ENCODE assay signal across 16 cellular contexts in the genomic region with DNA sequence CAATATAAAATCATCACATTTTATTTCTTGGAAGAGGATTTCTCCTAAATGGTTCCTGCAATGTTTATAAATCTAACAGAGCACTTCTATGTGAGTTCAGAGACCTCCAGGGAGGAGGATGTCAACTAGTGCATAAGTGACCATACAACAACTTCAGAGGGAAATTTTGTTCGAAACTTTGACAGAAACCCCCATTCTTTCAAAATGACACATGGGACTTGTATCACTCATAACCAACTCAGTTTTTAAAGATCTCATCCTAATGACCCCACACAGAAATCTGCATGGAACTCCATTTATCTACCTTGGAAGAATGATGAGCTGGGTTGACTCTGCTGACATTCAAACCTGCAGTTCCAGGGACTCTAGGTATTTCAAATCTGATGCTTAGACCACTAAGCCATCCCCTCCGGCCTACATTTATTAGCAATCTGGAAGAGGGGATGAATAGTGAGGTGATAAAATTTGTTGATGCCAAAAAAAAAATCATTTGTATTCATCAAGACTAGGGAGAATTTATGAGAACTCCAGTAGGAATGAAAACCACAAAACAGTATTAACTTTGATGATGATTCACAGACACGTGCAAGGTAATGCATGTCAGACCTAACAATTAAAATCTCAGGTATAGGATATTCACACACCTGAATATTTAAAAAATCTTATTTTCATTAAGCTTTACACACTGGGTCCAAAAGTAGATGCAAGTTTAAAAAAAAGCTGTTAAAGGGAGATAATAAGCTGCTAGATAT.
DNase-seq lines count a peak whose midpoint lies in the region; ATAC-seq, FAIRE-seq and TF ChIP-seq lines count a peak whose summit lies in the region.
"Had no signal": no experiment of that assay in that cellular context is flagged by ENCODE, and none has a peak within 500 bp of the region (broad histone marks: within the 10 kb centered on the region; RNA-seq: fewer than 3 reads in every experiment).

No MANE protein-coding gene starts in this region.

- H3K9ac ChIP-seq in OCI-LY3 (ENCODE audit: low read length) = peak overlapping the region; percentile 30; the same call in 1 of the 2 replicates
- no peak overlapping the region for H3K9ac ChIP-seq in SK-N-SH

- H3K79me2 ChIP-seq in OCI-LY3 (ENCODE audit: low read length) = no peaks in the 10 kb centered on the region
- H3K79me2 ChIP-seq in SK-N-SH (ENCODE audit: insufficient read depth) = no peaks in the 10 kb centered on the region

- H3F3A ChIP-seq in SK-N-SH (replicated peaks; ENCODE audit: insufficient read depth) = peaks cover 8% of the 10 kb centered on the region

- H3K4me2 ChIP-seq in OCI-LY3 (ENCODE audit: low read length) (peak overlapping the region; percentile 64), SK-N-SH (no peak overlapping the region)

- H2AFZ ChIP-seq in OCI-LY3 (ENCODE audit: low read depth, low read length) = no peak overlapping the region
- H2AFZ ChIP-seq in SK-N-SH (ENCODE audit: low read depth) = no peak overlapping the region

- DNase-seq in GM18507 (ENCODE audit: extremely low spot score, insufficient read length, low read depth) = no peak
- DNase-seq in DMS153 (lab: John Stamatoyannopoulos, UW) = no peak
- no peak for DNase-seq in stimulated activated CD4-positive, alpha-beta T cell treated with anti-CD3 and anti-CD28 coated beads, Interleukin-4, amount 100 ng/mL, for 1 hour
- no peak for DNase-seq in SK-N-SH
- DNase-seq: AML-193, DMS53, mucosa of descending colon, NCI-H187 treated with DMSO at 0.1 percent for 48 hours, posterior cingulate gyrus, SHP77 had no signal

- peak overlapping the region; percentile 81 for H3K27ac ChIP-seq in OCI-LY3 (ENCODE audit: low read length)
- H3K27ac ChIP-seq in SK-N-SH (ENCODE audit: low read depth in 2 of 2, low read length in 1 of 2) = no peak overlapping the region
- H3K27ac ChIP-seq: coronary artery had no signal

- no peaks in the 10 kb centered on the region; the same call in 1 of the 2 replicates for H3K9me2 ChIP-seq in SK-N-SH

- peaks cover 34% of the 10 kb centered on the region for H3K4me1 ChIP-seq in OCI-LY3 (ENCODE audit: low read length)
- no peaks in the 10 kb centered on the region for H3K4me1 ChIP-seq in SK-N-SH (ENCODE audit: control insufficient read depth in 1 of 2, insufficient read depth in 2 of 2, low read depth in 1 of 2, low read length in 1 of 2)

- H3K27me3 ChIP-seq in OCI-LY3 (ENCODE audit: low read depth, low read length) (no peaks in the 10 kb centered on the region), SK-N-SH (ENCODE audit: insufficient read depth) (no peaks in the 10 kb centered on the region)

- ATAC-seq in GM19467 (IDR thresholded peaks at IDR 0.05; ENCODE audit: unreplicated experiment) (peak; percentile 69), HG02852 (IDR thresholded peaks at IDR 0.05; ENCODE audit: unreplicated experiment) (peak; percentile 95), HG03521 (IDR thresholded peaks at IDR 0.05; ENCODE audit: unreplicated experiment) (no peak)
- ATAC-seq: K562, mucosa of descending colon had no signal

- 95% methylated on average over 3 of the region's 3 CpGs for WGBS in SK-N-SH (ENCODE audit: low lambda C conversion rate)

- no peak for TF ChIP-seq EP300 in SK-N-SH (IDR thresholded peaks at IDR 0.05; ENCODE audit: borderline replicate concordance in 1 of 2, low read depth in 1 of 2, low read length in 1 of 2)

- POLR2A ChIA-PET in SK-N-SH (lab: Yijun Ruan, JAX) = no interaction called here

- H3K4me3 ChIP-seq in OCI-LY3 (ENCODE audit: low read length) = peak overlapping the region; percentile 28
- H3K4me3 ChIP-seq in SK-N-SH (ENCODE audit: low read depth in 2 of 2, low read length in 1 of 2) = no peak overlapping the region
- H3K4me3 ChIP-seq: coronary artery, K562, mucosa of descending colon had no signal

- H4K20me1 ChIP-seq in OCI-LY3 (ENCODE audit: insufficient read depth, low read length) (no peaks in the 10 kb centered on the region), SK-N-SH (ENCODE audit: insufficient read depth) (no peaks in the 10 kb centered on the region)

- TF ChIP-seq CTCF in OCI-LY3 (IDR thresholded peaks at IDR 0.05; ENCODE audit: low read depth, low read length) (no peak), SK-N-SH (IDR thresholded peaks at IDR 0.05) (no peak)

- TF ChIP-seq RAD21 in SK-N-SH (IDR thresholded peaks at IDR 0.05; ENCODE audit: low read length) = no peak

- H3K36me3 ChIP-seq in OCI-LY3 (replicated peaks; ENCODE audit: low read depth, low read length) = peaks cover 21% of the 10 kb centered on the region
- H3K36me3 ChIP-seq in SK-N-SH (replicated peaks in 1 of 2; ENCODE audit: control insufficient read depth in 1 of 2, insufficient read depth in 2 of 2, low read length in 1 of 2) = peaks cover 59 to 74% of the 10 kb centered on the region in 2 experiments

- H3K9me3 ChIP-seq in OCI-LY3 (ENCODE audit: insufficient read depth, low read length) = no peaks in the 10 kb centered on the region
- no peaks in the 10 kb centered on the region for H3K9me3 ChIP-seq in SK-N-SH
- H3K9me3 ChIP-seq: mucosa of descending colon had no signal

- FAIRE-seq in GM18507 (lab: Jason Lieb, UNC) = peak; percentile 72
- FAIRE-seq: K562 had no signal

- CTCF ChIA-PET in SK-N-SH (lab: Yijun Ruan, JAX) = no interaction called here

TF ChIP-seq in SK-N-SH, 30 proteins besides CTCF, POLR2A, EP300 and RAD21:
- TF ChIP-seq FOXM1 (IDR thresholded peaks at IDR 0.05; ENCODE audit: low read depth) = no peak
- no peak for TF ChIP-seq SMC3 (IDR thresholded peaks at IDR 0.05; ENCODE audit: low read depth, low read length)
- TF ChIP-seq, protein P1, sequence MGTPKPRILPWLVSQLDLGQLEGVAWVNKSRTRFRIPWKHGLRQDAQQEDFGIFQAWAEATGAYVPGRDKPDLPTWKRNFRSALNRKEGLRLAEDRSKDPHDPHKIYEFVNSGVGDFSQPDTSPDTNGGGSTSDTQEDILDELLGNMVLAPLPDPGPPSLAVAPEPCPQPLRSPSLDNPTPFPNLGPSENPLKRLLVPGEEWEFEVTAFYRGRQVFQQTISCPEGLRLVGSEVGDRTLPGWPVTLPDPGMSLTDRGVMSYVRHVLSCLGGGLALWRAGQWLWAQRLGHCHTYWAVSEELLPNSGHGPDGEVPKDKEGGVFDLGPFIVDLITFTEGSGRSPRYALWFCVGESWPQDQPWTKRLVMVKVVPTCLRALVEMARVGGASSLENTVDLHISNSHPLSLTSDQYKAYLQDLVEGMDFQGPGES (IDR thresholded peaks at IDR 0.05; ENCODE audit: low read depth, low read length) = no peak
- TF ChIP-seq TCF12 (IDR thresholded peaks at IDR 0.05) = no peak
- TF ChIP-seq TEAD4 (IDR thresholded peaks at IDR 0.05; ENCODE audit: borderline replicate concordance, insufficient read depth) = no peak
- TF ChIP-seq, protein P2, sequence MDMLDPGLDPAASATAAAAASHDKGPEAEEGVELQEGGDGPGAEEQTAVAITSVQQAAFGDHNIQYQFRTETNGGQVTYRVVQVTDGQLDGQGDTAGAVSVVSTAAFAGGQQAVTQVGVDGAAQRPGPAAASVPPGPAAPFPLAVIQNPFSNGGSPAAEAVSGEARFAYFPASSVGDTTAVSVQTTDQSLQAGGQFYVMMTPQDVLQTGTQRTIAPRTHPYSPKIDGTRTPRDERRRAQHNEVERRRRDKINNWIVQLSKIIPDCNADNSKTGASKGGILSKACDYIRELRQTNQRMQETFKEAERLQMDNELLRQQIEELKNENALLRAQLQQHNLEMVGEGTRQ (IDR thresholded peaks at IDR 0.05; ENCODE audit: borderline replicate concordance, low read depth, low read length) = no peak
- TF ChIP-seq EZH2phosphoT487 (IDR thresholded peaks at IDR 0.05; ENCODE audit: borderline replicate concordance, low read depth) = no peak
- TF ChIP-seq JUND (IDR thresholded peaks at IDR 0.05) = no peak
- TF ChIP-seq FOSL2 (IDR thresholded peaks at IDR 0.05; ENCODE audit: borderline replicate concordance, low read depth) = no peak
- no peak for TF ChIP-seq RFX5 (IDR thresholded peaks at IDR 0.05; ENCODE audit: low read length)
